12 cellular contexts compared by ENCODE assay signal in the genomic region with DNA sequence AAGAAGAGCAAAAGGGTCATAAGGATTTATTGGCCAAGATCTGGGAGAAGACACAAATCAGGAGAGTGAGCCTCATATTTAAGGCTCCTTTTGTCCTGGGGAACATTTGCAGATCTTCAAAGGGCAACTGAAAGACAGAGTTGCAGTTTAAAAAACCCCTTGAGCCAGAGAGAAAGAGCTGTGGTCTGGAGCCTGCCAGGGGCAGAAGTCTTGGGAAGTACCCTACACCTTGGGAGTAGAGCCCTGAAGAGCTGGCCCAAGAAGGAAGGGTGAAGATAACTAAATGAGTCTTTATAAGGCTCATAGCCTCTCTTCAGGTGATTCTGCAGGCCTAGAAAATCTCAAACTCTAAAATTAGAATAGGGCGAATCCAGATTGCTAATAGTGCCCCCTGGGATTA. TPM values are rescaled to one million over a fixed set of nuclear protein-coding genes. Genes with fewer than 3 reads are reported as not detected.
"Had no signal": no experiment of that assay in that cellular context is flagged by ENCODE, and none has a peak within 500 bp of the region (broad histone marks: within the 10 kb centered on the region; RNA-seq: fewer than 3 reads in every experiment).

No MANE protein-coding gene starts in this region.

- H3K4me3 Mint-ChIP-seq: GM23338, H9, HFFc6 had no signal

- H3K9me3 Mint-ChIP-seq: GM23338, H9, HFFc6 had no signal

- ATAC-seq: GM23338, HCT116 had no signal

- H3K4me3 ChIP-seq: GM23248, GM23338, HAP-1 had no signal

- H3K27ac Mint-ChIP-seq: GM23338, H9, HFFc6 had no signal

- H3K36me3 ChIP-seq: HAP-1 had no signal

- H3K9me3 ChIP-seq: HAP-1 had no signal

- H2AFZ ChIP-seq: GM23248, GM23338 had no signal

- H3K4me2 ChIP-seq: GM23338 had no signal

- DNase-seq: GM23248, GOT3, H7, H9, HCEC 1CT, HFFc6 had no signal

- H3K9ac ChIP-seq: GM23248 had no signal

- H3K27ac ChIP-seq: GM23248 had no signal

- FAIRE-seq: H1, H54 had no signal

RNA-seq across cellular contexts. Expression of gene ERVFRD-1, which starts 40.0 kb away (rescaled TPM):
- total RNA-seq: GM23248, GM23338, H1, H4, H7, H9, HFFc6 had no signal
- polyA plus RNA-seq: H1 had no signal
